1 cellular context compared by ENCODE assay signal in the genomic region with DNA sequence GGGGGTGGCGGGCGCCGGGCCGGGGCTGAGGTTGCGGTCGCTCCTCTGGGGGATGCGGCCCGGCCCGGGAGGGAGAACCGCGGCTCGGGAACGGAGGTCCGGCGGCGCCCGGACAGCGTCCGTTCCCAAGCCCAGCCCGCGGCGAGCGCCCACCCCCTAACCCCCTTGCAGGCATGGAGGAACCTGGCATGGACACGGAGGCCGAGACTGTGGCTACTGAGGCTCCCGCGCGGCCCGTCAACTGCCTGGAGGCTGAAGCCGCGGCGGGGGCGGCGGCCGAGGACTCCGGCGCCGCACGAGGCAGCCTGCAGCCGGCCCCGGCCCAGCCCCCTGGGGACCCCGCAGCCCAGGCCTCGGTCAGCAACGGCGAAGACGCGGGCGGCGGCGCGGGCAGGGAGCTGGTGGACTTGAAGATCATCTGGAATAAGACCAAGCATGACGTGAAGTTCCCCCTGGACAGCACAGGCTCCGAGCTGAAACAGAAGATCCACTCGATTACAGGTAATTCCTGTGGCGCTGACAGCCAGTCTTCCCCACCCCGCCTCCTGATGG.
TF ChIP-seq lines count a peak whose summit lies in the region.

No MANE protein-coding gene starts in this region.

TF ChIP-seq in liver, 16 proteins besides CTCF, POLR2A, EP300 and RAD21 (continued from another document):
- TF ChIP-seq NR2F2 (IDR thresholded peaks at IDR 0.05), result no peak
- no peak for TF ChIP-seq JUND (IDR thresholded peaks at IDR 0.05)
- TF ChIP-seq GABPA (IDR thresholded peaks at IDR 0.05 in 1 of 2, conservative IDR thresholded peaks at IDR 0.05 in 1 of 2), result no peak
- TF ChIP-seq, protein P1, sequence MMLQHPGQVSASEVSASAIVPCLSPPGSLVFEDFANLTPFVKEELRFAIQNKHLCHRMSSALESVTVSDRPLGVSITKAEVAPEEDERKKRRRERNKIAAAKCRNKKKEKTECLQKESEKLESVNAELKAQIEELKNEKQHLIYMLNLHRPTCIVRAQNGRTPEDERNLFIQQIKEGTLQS (IDR thresholded peaks at IDR 0.05), result no peak
- TF ChIP-seq, protein P2, sequence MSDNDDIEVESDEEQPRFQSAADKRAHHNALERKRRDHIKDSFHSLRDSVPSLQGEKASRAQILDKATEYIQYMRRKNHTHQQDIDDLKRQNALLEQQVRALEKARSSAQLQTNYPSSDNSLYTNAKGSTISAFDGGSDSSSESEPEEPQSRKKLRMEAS (IDR thresholded peaks at IDR 0.05), result no peak
